ENCODE assay signal across 16 cellular contexts in genomic region chr16:27181020-27181419, GRCh38. TPM values are rescaled to one million over a fixed set of nuclear protein-coding genes. Genes with fewer than 3 reads are reported as not detected.
DNase-seq lines count a peak whose midpoint lies in the region; ATAC-seq and TF ChIP-seq lines count a peak whose summit lies in the region.
"Had no signal": no experiment of that assay in that cellular context is flagged by ENCODE, and none has a peak within 500 bp of the region (broad histone marks: within the 10 kb centered on the region; RNA-seq: fewer than 3 reads in every experiment).

No MANE protein-coding gene starts in this region.

- H3K4me3 ChIP-seq in WERI-Rb-1 (ENCODE audit: low read depth, low read length): no peak overlapping the region
- H3K4me3 ChIP-seq: colonic mucosa, SK-N-MC had no signal

- peaks cover 32% of the 10 kb centered on the region for H3K4me1 Mint-ChIP-seq in HFFc6 (ENCODE audit: low read depth)

- peak; percentile 45 for ATAC-seq in left lobe of liver
- no peak for ATAC-seq in GM21529 (IDR thresholded peaks at IDR 0.05; ENCODE audit: unreplicated experiment)
- no peak for ATAC-seq in HG02884 (IDR thresholded peaks at IDR 0.05; ENCODE audit: unreplicated experiment)
- ATAC-seq: activated naive CD4-positive, alpha-beta T cell treated with anti-CD3 and anti-CD28 coated beads, Interleukin-2, amount 50 U/mL, for 72 hours had no signal

- DNase-seq in DMS 273 (lab: John Stamatoyannopoulos, UW; ENCODE audit: unreplicated experiment): peak; percentile 62
- no peak for DNase-seq in DMS 273 treated with DMSO at 0.1 percent for 48 hours (lab: John Stamatoyannopoulos, UW)
- DNase-seq in HFFc6: no peak
- no peak for DNase-seq in WERI-Rb-1
- DNase-seq in left lobe of liver (ENCODE audit: low spot score): no peak
- DNase-seq in activated gamma-delta T cell (lab: John Stamatoyannopoulos, UW): no peak
- DNase-seq: 8988T; colonic mucosa; NCI-H526 treated with DMSO at 0.1 percent for 48 hours; posterior cingulate gyrus; stimulated activated CD8-positive, alpha-beta memory T cell treated with anti-CD3 and anti-CD28 coated beads, Interleukin-4, amount 100 ng/mL, for 48 hours; trophoblast cell had no signal

- TF ChIP-seq CTCF in HFFc6 (IDR thresholded peaks at IDR 0.05) (peak; percentile 19; the same call in 1 of the 2 replicates), WERI-Rb-1 (IDR thresholded peaks at IDR 0.05; ENCODE audit: low read depth, low read length) (peak; percentile 70)

- H3K9me3 ChIP-seq in WERI-Rb-1 (ENCODE audit: severe bottlenecking): no peaks in the 10 kb centered on the region
- H3K9me3 ChIP-seq: colonic mucosa had no signal

- H3K36me3 Mint-ChIP-seq in HFFc6 (ENCODE audit: low read depth): peaks cover 5% of the 10 kb centered on the region; the same call in 1 of the 2 replicates
- H3K36me3 Mint-ChIP-seq: activated naive CD4-positive, alpha-beta T cell treated with anti-CD3 and anti-CD28 coated beads, Interleukin-2, amount 50 U/mL, for 72 hours had no signal

- H3K36me3 ChIP-seq in WERI-Rb-1: no peaks in the 10 kb centered on the region
- H3K36me3 ChIP-seq: colonic mucosa had no signal

- H3K27me3 ChIP-seq in WERI-Rb-1 (ENCODE audit: insufficient read depth, low read depth, severe bottlenecking): no peaks in the 10 kb centered on the region
- H3K27me3 ChIP-seq: colonic mucosa had no signal

- no peak overlapping the region for H3K27ac Mint-ChIP-seq in HFFc6
- H3K27ac Mint-ChIP-seq: activated naive CD4-positive, alpha-beta T cell treated with anti-CD3 and anti-CD28 coated beads, Interleukin-2, amount 50 U/mL, for 72 hours had no signal

- no peaks in the 10 kb centered on the region for H3K9me3 Mint-ChIP-seq in HFFc6
- H3K9me3 Mint-ChIP-seq: activated naive CD4-positive, alpha-beta T cell treated with anti-CD3 and anti-CD28 coated beads, Interleukin-2, amount 50 U/mL, for 72 hours had no signal

- H3K4me3 Mint-ChIP-seq in HFFc6: no peak overlapping the region

- H3K27me3 Mint-ChIP-seq in HFFc6 (ENCODE audit: insufficient read depth): peaks cover 9% of the 10 kb centered on the region

- H3K27ac ChIP-seq in WERI-Rb-1: no peak overlapping the region
- H3K27ac ChIP-seq: colonic mucosa, SK-N-MC had no signal

RNA-seq across cellular contexts. Expression of gene KDM8, which starts 22.3 kb away (rescaled TPM):
- 1 to 10 TPM; 4.1 to 5.8 (median 4.9) TPM for total RNA-seq in HFFc6 (2021; fragmentation: NEBNext Ultra II Directional; extraction: Animal tissue kit (Norgen Biotek cat#: 25700))
- total RNA-seq in left lobe of liver: 73.7 TPM

Comparison
In these comparisons a context has a peak if more than half of its experiments do, and no peak if none do; other contexts are left out.
1. RNA of gene KDM8, which starts 22.3 kb away (total RNA-seq): 73.7 TPM in left lobe of liver (single experiment); 4.1 to 5.8 TPM in HFFc6; every median in the first group is over 10 times any median in the second.